1 cellular context compared by ENCODE assay signal in the genomic region with DNA sequence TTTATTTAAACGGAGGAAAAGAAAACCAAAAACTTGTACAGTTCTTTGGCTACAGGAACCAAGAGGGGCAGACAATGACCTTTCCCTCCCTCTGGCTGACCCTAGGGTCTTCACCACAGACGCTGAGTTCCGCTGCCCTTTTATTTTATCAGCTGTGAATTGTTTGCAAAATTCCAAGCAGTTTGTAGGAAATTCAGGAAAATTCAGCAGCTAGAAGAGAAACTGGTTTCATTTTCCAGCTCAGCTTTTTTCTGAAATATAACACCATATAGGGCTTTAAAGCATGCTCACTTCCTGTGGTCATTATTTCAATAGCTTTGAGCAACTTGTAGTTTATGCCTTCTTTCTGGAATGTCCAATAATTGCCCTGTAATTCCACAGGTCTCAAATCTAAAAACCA.
TF ChIP-seq lines count a peak whose summit lies in the region.

No MANE protein-coding gene starts in this region.

TF ChIP-seq in K562, 482 proteins besides CTCF, POLR2A, EP300 and RAD21 (continued from another document):
- TF ChIP-seq MITF (IDR thresholded peaks at IDR 0.05), result no peak
